Comparison of ENCODE assay signal across 12 cellular contexts in the genomic region with DNA sequence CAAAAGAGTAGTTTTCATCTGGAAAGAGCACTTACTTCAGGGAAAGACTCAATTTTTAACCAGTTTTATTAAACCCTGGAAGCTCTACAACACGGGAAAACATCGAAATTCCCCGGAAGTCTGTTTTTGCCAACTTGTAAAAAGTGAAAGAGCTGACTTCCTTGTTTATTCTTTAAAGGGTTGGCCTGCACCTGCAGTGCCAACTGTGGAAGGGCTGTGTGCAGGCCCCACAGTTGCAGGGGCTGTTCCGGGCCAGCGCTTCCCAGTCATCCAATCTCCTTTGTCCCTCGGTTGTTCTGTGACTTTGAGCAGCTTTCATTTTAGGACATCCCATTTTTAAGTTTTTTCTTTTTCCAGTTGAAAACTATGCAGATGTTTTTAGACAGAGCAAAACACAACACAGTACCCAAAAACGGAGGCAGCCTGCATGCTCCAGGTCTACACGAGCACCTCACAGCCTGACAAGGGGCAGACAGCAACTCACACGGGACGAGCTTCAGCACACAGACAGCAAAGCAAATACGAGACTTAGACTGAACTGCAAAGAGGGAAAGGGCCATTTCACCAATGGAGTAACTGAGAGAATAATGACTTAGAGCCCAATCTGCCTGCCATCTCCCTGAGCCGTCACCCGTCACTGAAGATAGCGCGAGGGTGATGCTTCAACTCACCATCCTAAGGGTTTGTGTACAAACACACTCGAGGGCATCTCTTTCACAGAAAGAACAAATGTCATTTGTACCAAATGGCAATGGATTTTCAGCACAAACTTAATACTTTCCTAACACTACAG.
DNase-seq lines count a peak whose midpoint lies in the region; ATAC-seq, FAIRE-seq and TF ChIP-seq lines count a peak whose summit lies in the region.
"Had no signal": no experiment of that assay in that cellular context is flagged by ENCODE, and none has a peak within 500 bp of the region (broad histone marks: within the 10 kb centered on the region; RNA-seq: fewer than 3 reads in every experiment).

No MANE protein-coding gene starts in this region.

- H3K4me3 Mint-ChIP-seq in activated CD8-positive, alpha-beta T cell treated with anti-CD3 and anti-CD28 coated beads, Interleukin-2, amount 10 ng/mL, durations not matched to agents 7 days and 5 days: no peak overlapping the region
- H3K4me3 Mint-ChIP-seq in memory B cell: peak overlapping the region; percentile 36

- no peak for TF ChIP-seq POLR2A in heart left ventricle (IDR thresholded peaks at IDR 0.05)

- no peaks in the 10 kb centered on the region for H3K9me3 ChIP-seq in cardiac muscle cell (ENCODE audit: low read depth)
- no peaks in the 10 kb centered on the region for H3K9me3 ChIP-seq in heart left ventricle
- H3K9me3 ChIP-seq: tibial artery had no signal

- DNase-seq in cardiac muscle cell (ENCODE audit: low read depth in 1 of 2, low spot score in 1 of 2) (no peak), heart left ventricle (no peak), memory B cell (ENCODE audit: low spot score in 2 of 2) (no peak), urothelium cell line (ENCODE audit: low spot score) (no peak), NCI-H2081 (lab: John Stamatoyannopoulos, UW) (no peak), GM03348 (ENCODE audit: low spot score) (no peak), hippocampal formation (lab: John Stamatoyannopoulos, UW) (no peak)
- no peak for DNase-seq in activated CD8-positive, alpha-beta T cell treated with anti-CD3 and anti-CD28 coated beads, Interleukin-2, amount 10 ng/mL, durations not matched to agents 7 days and 5 days
- DNase-seq: brain microvascular endothelial cell, COR-L47, tibial artery had no signal

- intact Hi-C loops in heart left ventricle (cut with DNase I): loop anchor here in 2 of 10 donors (10.0 kb wide), 2 partner anchors 133 to 153 kb away; no protein-coding TSS in a partner anchor

- TF ChIP-seq CTCF in cardiac muscle cell (IDR thresholded peaks at IDR 0.05; ENCODE audit: low read depth, low read length) (no peak), heart left ventricle (IDR thresholded peaks at IDR 0.05) (no peak)

- WGBS in heart left ventricle, 4 donors: 73 to 82% (median 76%) methylated on average over 16 of the region's 16 CpGs

- FAIRE-seq in urothelium cell line (lab: Jason Lieb, UNC): peak; percentile 83

- no peaks in the 10 kb centered on the region for H3K9me3 Mint-ChIP-seq in activated CD8-positive, alpha-beta T cell treated with anti-CD3 and anti-CD28 coated beads, Interleukin-2, amount 10 ng/mL, durations not matched to agents 7 days and 5 days (ENCODE audit: insufficient read depth)
- H3K9me3 Mint-ChIP-seq in memory B cell: no peaks in the 10 kb centered on the region

- H3K27me3 ChIP-seq in cardiac muscle cell: no peaks in the 10 kb centered on the region
- no peaks in the 10 kb centered on the region for H3K27me3 ChIP-seq in heart left ventricle
- H3K27me3 ChIP-seq: brain microvascular endothelial cell, tibial artery had no signal

- H3K27ac ChIP-seq in cardiac muscle cell: peak overlapping the region; percentile 81
- H3K27ac ChIP-seq in heart left ventricle: peak overlapping the region in 1 of 12 donors; percentile 19
- H3K27ac ChIP-seq: brain microvascular endothelial cell had no signal

- peaks cover 20% of the 10 kb centered on the region for H3K4me1 Mint-ChIP-seq in activated CD8-positive, alpha-beta T cell treated with anti-CD3 and anti-CD28 coated beads, Interleukin-2, amount 10 ng/mL, durations not matched to agents 7 days and 5 days (ENCODE audit: low read depth)
- peaks cover 18% of the 10 kb centered on the region for H3K4me1 Mint-ChIP-seq in memory B cell

- H3K4me3 ChIP-seq in cardiac muscle cell (no peak overlapping the region), heart left ventricle (no peak overlapping the region)
- H3K4me3 ChIP-seq: smooth muscle cell, tibial artery had no signal

- no peaks in the 10 kb centered on the region for H3K4me1 ChIP-seq in cardiac muscle cell (ENCODE audit: low read depth)
- peaks cover 0 to 23% (median 1%) of the 10 kb centered on the region in 12 donors for H3K4me1 ChIP-seq in heart left ventricle

- POLR2A ChIA-PET in activated CD8-positive, alpha-beta T cell treated with anti-CD3 and anti-CD28 coated beads, Interleukin-2, amount 10 ng/mL, durations not matched to agents 7 days and 5 days (lab: Charles Lee): no interaction called here

- peak overlapping the region; percentile 80 for H3K27ac Mint-ChIP-seq in activated CD8-positive, alpha-beta T cell treated with anti-CD3 and anti-CD28 coated beads, Interleukin-2, amount 10 ng/mL, durations not matched to agents 7 days and 5 days
- peak overlapping the region; percentile 75 for H3K27ac Mint-ChIP-seq in memory B cell

- no peaks in the 10 kb centered on the region for H3K27me3 Mint-ChIP-seq in activated CD8-positive, alpha-beta T cell treated with anti-CD3 and anti-CD28 coated beads, Interleukin-2, amount 10 ng/mL, durations not matched to agents 7 days and 5 days (ENCODE audit: low read depth)
- H3K27me3 Mint-ChIP-seq in memory B cell: no peaks in the 10 kb centered on the region

- peaks cover 65% of the 10 kb centered on the region for H3K36me3 ChIP-seq in cardiac muscle cell
- H3K36me3 ChIP-seq in heart left ventricle: peaks cover 0 to 100% (median 75%) of the 10 kb centered on the region in 9 donors

- CTCF ChIA-PET in activated CD8-positive, alpha-beta T cell treated with anti-CD3 and anti-CD28 coated beads, Interleukin-2, amount 10 ng/mL, durations not matched to agents 7 days and 5 days (lab: Charles Lee): interaction anchor here (0.7 to 1.5 kb wide), 7 partner anchors 10 to 211 kb away, joined by 3 to 4 read pairs (median 3); no protein-coding TSS in a partner anchor

- ATAC-seq in heart left ventricle (no peak), memory B cell (ENCODE audit: low read depth) (peak; percentile 93)
- ATAC-seq in activated CD8-positive, alpha-beta T cell treated with anti-CD3 and anti-CD28 coated beads, Interleukin-2, amount 10 ng/mL, durations not matched to agents 7 days and 5 days: no peak

- peaks cover 73% of the 10 kb centered on the region for H3K36me3 Mint-ChIP-seq in activated CD8-positive, alpha-beta T cell treated with anti-CD3 and anti-CD28 coated beads, Interleukin-2, amount 10 ng/mL, durations not matched to agents 7 days and 5 days (ENCODE audit: low read depth)
- H3K36me3 Mint-ChIP-seq in memory B cell: peaks cover 21% of the 10 kb centered on the region
